In genomic region chr14:21092147-21093011, GRCh38 we compare ENCODE assay signal across 8 cellular contexts. TPM values are rescaled to one million over a fixed set of nuclear protein-coding genes. Genes with fewer than 3 reads are reported as not detected.
DNase-seq lines count a peak whose midpoint lies in the region; ATAC-seq and TF ChIP-seq lines count a peak whose summit lies in the region.

No MANE protein-coding gene starts in this region.

- H3K36me3 Mint-ChIP-seq in effector memory CD8-positive, alpha-beta T cell (ENCODE audit: insufficient read depth): peaks cover 19% of the 10 kb centered on the region
- H3K36me3 Mint-ChIP-seq in mesothelial cell of epicardium: peaks cover 23% of the 10 kb centered on the region

- no peaks in the 10 kb centered on the region for H3K9me3 Mint-ChIP-seq in effector memory CD8-positive, alpha-beta T cell
- no peaks in the 10 kb centered on the region for H3K9me3 Mint-ChIP-seq in mesothelial cell of epicardium

- peak; percentile 96 for TF ChIP-seq CTCF in mesothelial cell of epicardium (IDR thresholded peaks at IDR 0.05; ENCODE audit: unreplicated experiment)

- peaks cover 15 to 19% of the 10 kb centered on the region in 2 donors for H3K4me1 Mint-ChIP-seq in effector memory CD8-positive, alpha-beta T cell (ENCODE audit: low read depth in 2 of 2)
- peaks cover 42% of the 10 kb centered on the region for H3K4me1 Mint-ChIP-seq in mesothelial cell of epicardium

- H3K27me3 Mint-ChIP-seq in effector memory CD8-positive, alpha-beta T cell: no peaks in the 10 kb centered on the region
- H3K27me3 Mint-ChIP-seq in mesothelial cell of epicardium (ENCODE audit: low read depth): no peaks in the 10 kb centered on the region

- no peak overlapping the region for H3K4me3 Mint-ChIP-seq in effector memory CD8-positive, alpha-beta T cell
- no peak overlapping the region for H3K4me3 Mint-ChIP-seq in mesothelial cell of epicardium

- peak overlapping the region in 1 of 2 donors; percentile 84 for H3K27ac Mint-ChIP-seq in effector memory CD8-positive, alpha-beta T cell
- H3K27ac Mint-ChIP-seq in mesothelial cell of epicardium: peak overlapping the region; percentile 81

- peak; percentile 63 for DNase-seq in NK-92 treated with Interleukin-12 subunit alpha and Interleukin-12 subunit beta, amount 100 ng/mL, for 24 hours (lab: John Stamatoyannopoulos, UW)
- DNase-seq in NK-92 (lab: John Stamatoyannopoulos, UW; ENCODE audit: unreplicated experiment): no peak
- DNase-seq in NCI-H526 treated with DMSO at 0.1 percent for 48 hours (lab: John Stamatoyannopoulos, UW): peak; percentile 15
- DNase-seq in activated CD8-positive, alpha-beta memory T cell treated with anti-CD3 and anti-CD28 coated beads for 1 hour (ENCODE audit: extremely low read depth in 1 of 2, low read depth in 1 of 2): peak; percentile 78 to 88
- peak; percentile 93 to 95 (median 95) for DNase-seq in effector memory CD8-positive, alpha-beta T cell
- peak; percentile 81 to 95 for DNase-seq in mesothelial cell of epicardium (ENCODE audit: low spot score in 2 of 2, unreplicated experiment in 2 of 2)
- peak; percentile 97 for DNase-seq in stimulated activated CD8-positive, alpha-beta memory T cell treated with anti-CD3 and anti-CD28 coated beads, Interleukin-4, amount 100 ng/mL, for 48 hours

- peak; percentile 83 for ATAC-seq in HG02798 (IDR thresholded peaks at IDR 0.05; ENCODE audit: poor library complexity, unreplicated experiment)
- peak; percentile 72 for ATAC-seq in effector memory CD8-positive, alpha-beta T cell (replicated peaks)

RNA-seq across cellular contexts. Expression of gene ZNF219, which starts 6.1 kb away (rescaled TPM):
- total RNA-seq in mesothelial cell of epicardium: 73.3 to 79.3 TPM (median 75.2 TPM) in 3 replicates

RNA-seq across cellular contexts. Expression of gene TMEM253, which starts 8.5 kb away (rescaled TPM):
- total RNA-seq in mesothelial cell of epicardium: 1.3 to 1.9 TPM (median 1.6 TPM) in 3 replicates

RNA-seq across cellular contexts. Expression of gene ARHGEF40, which starts 22.3 kb away (rescaled TPM):
- 83.2 to 96.2 TPM (median 83.5 TPM) in 3 replicates for total RNA-seq in mesothelial cell of epicardium

RNA-seq across cellular contexts. Expression of gene RNASE8, which starts 34.8 kb away (rescaled TPM):
- total RNA-seq in mesothelial cell of epicardium: not detected in 3 replicates

RNA-seq across cellular contexts. Expression of gene RNASE7, which starts 50.2 kb away (rescaled TPM):
- total RNA-seq in mesothelial cell of epicardium: 0.29 to 0.66 TPM (median 0.34 TPM) in 3 replicates
